Comparison of ENCODE assay signal across 24 cellular contexts in the genomic region with DNA sequence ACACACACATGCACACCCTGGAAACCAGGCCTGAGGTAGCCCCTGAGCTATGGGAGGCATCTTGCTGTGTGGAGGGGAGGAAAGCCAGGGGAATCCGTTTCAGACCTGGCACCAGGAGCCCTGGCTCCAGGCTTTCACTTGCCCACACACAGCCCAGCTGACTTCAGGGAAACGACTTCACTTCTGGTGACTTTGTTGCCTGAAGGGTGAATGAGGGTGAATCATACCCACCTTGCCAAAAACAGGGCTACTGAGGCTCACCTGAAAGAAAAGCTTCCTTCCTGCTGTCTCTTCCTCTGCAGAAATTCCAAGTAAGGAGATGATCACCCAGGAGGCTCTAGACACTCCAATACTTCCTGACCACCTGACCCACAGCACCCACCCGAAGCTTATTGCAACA.
"Had no signal": no experiment of that assay in that cellular context is flagged by ENCODE, and none has a peak within 500 bp of the region (broad histone marks: within the 10 kb centered on the region; RNA-seq: fewer than 3 reads in every experiment).

No MANE protein-coding gene starts in this region.

- H3K27ac ChIP-seq: adrenal gland, ascending aorta, brain microvascular endothelial cell, colonic mucosa, dorsolateral prefrontal cortex, neutrophil, ovary, prostate gland, right atrium auricular region, thoracic aorta, WERI-Rb-1 had no signal

- H3K27me3 ChIP-seq: adrenal gland, ascending aorta, brain microvascular endothelial cell, colonic mucosa, ovary, right atrium auricular region had no signal

- DNase-seq: activated CD4-positive, alpha-beta T cell treated with anti-CD3 and anti-CD28 coated beads for 1 hour; activated CD8-positive, alpha-beta memory T cell treated with anti-CD3 and anti-CD28 coated beads, Interleukin-2, amount 50 U/mL, for 48 hours; activated naive CD4-positive, alpha-beta T cell; activated T-cell treated with anti-CD3 and anti-CD28 coated beads, Interleukin-2, amount 50 U/mL, for 4 hours; brain microvascular endothelial cell; colonic mucosa; dorsolateral prefrontal cortex; erythroblast; foreskin melanocyte; kidney glomerular epithelial cell; left ventricle myocardium superior; midbrain; natural killer cell; ovary; stimulated activated CD4-positive, alpha-beta T cell treated with anti-CD3 and anti-CD28 coated beads, Interleukin-4, amount 100 ng/mL, for 24 hours; stimulated activated naive CD4-positive, alpha-beta T cell treated with Interleukin-2 at 50 U/mL for 16 hours; T-helper 1 cell; WERI-Rb-1 had no signal

- H3K4me3 ChIP-seq: adrenal gland, ascending aorta, colonic mucosa, dorsolateral prefrontal cortex, ovary, prostate gland, right atrium auricular region, thoracic aorta had no signal

- ATAC-seq: activated T-cell treated with anti-CD3 and anti-CD28 coated beads, Interleukin-2, amount 50 U/mL, for 4 hours; left ventricle myocardium superior; natural killer cell had no signal

- H3K9me3 ChIP-seq: adrenal gland, ascending aorta, colonic mucosa, neutrophil, ovary, prostate gland, right atrium auricular region, thoracic aorta had no signal

- H3K36me3 ChIP-seq: adrenal gland, ascending aorta, brain microvascular endothelial cell, colonic mucosa, neutrophil, ovary, prostate gland, right atrium auricular region, thoracic aorta, WERI-Rb-1 had no signal

- H3K4me1 ChIP-seq: ascending aorta, colonic mucosa, prostate gland, right atrium auricular region had no signal
